ENCODE assay signal across 9 cellular contexts in genomic region chr6:68226460-68226859, GRCh38.
DNase-seq lines count a peak whose midpoint lies in the region; TF ChIP-seq lines count a peak whose summit lies in the region.
"Had no signal": no experiment of that assay in that cellular context is flagged by ENCODE, and none has a peak within 500 bp of the region (broad histone marks: within the 10 kb centered on the region; RNA-seq: fewer than 3 reads in every experiment).

No MANE protein-coding gene starts in this region.

- no peaks in the 10 kb centered on the region for H3K27me3 ChIP-seq in AG04450 (ENCODE audit: control insufficient read depth, insufficient read depth, low read length)
- H3K27me3 ChIP-seq in effector memory CD4-positive, alpha-beta T cell (replicated peaks; ENCODE audit: control insufficient read depth, insufficient read depth, low read length, poor library complexity, severe bottlenecking) = no peaks in the 10 kb centered on the region
- no peaks in the 10 kb centered on the region for H3K27me3 ChIP-seq in CD8-positive, alpha-beta memory T cell (ENCODE audit: insufficient read depth, low read length, poor library complexity, severe bottlenecking)

- H3K27ac Mint-ChIP-seq in glutamatergic neuron (ENCODE audit: unreplicated experiment) = no peak overlapping the region
- no peak overlapping the region for H3K27ac Mint-ChIP-seq in CD8-positive, alpha-beta memory T cell

- no peaks in the 10 kb centered on the region for H3K4me1 ChIP-seq in effector memory CD4-positive, alpha-beta T cell (ENCODE audit: control insufficient read depth, insufficient read depth, low read length, poor library complexity, severe bottlenecking)
- no peaks in the 10 kb centered on the region for H3K4me1 ChIP-seq in CD8-positive, alpha-beta memory T cell (ENCODE audit: insufficient read depth, low read length)

- no peak overlapping the region for H3K27ac ChIP-seq in AG04450 (ENCODE audit: low read depth, low read length)
- no peak overlapping the region for H3K27ac ChIP-seq in effector memory CD4-positive, alpha-beta T cell (ENCODE audit: insufficient read depth, low read length, poor library complexity, severe bottlenecking)
- no peak overlapping the region for H3K27ac ChIP-seq in CD8-positive, alpha-beta memory T cell (ENCODE audit: low read depth, low read length)

- no peaks in the 10 kb centered on the region for H3K36me3 Mint-ChIP-seq in glutamatergic neuron (ENCODE audit: unreplicated experiment)
- H3K36me3 Mint-ChIP-seq in CD8-positive, alpha-beta memory T cell = no peaks in the 10 kb centered on the region

- no peaks in the 10 kb centered on the region for H3K9me3 Mint-ChIP-seq in glutamatergic neuron (ENCODE audit: unreplicated experiment)
- H3K9me3 Mint-ChIP-seq in CD8-positive, alpha-beta memory T cell = peaks cover 2 to 23% (median 7%) of the 10 kb centered on the region in 5 donors

- H3K4me3 ChIP-seq in AG04450 (ENCODE audit: low read depth, low read length) = no peak overlapping the region
- H3K4me3 ChIP-seq in effector memory CD4-positive, alpha-beta T cell (ENCODE audit: insufficient read depth, low read depth, low read length, poor library complexity, severe bottlenecking) = no peak overlapping the region
- H3K4me3 ChIP-seq in CD8-positive, alpha-beta memory T cell (ENCODE audit: low read length) = no peak overlapping the region

- no peak overlapping the region for H3K4me3 Mint-ChIP-seq in glutamatergic neuron (ENCODE audit: unreplicated experiment)
- H3K4me3 Mint-ChIP-seq in CD8-positive, alpha-beta memory T cell = no peak overlapping the region

- CTCF ChIA-PET in AG04450 (lab: Charles Lee) = interaction anchor here (0.8 to 1.9 kb wide), 3 partner anchors 10 to 681 kb away, joined by 3 to 7 read pairs (median 3); no protein-coding TSS in a partner anchor
- CTCF ChIA-PET in CD8-positive, alpha-beta memory T cell (lab: Charles Lee) = no interaction called here

- TF ChIP-seq CTCF in AG04450 (IDR thresholded peaks at IDR 0.05; ENCODE audit: low read depth, low read length) = peak; percentile 14; the same call in 1 of the 2 replicates
- TF ChIP-seq CTCF in glutamatergic neuron (IDR thresholded peaks at IDR 0.05; ENCODE audit: partially characterized antibody, unreplicated experiment) = peak; percentile 49

- H3K4me1 Mint-ChIP-seq in glutamatergic neuron (ENCODE audit: low read depth, unreplicated experiment) = no peaks in the 10 kb centered on the region
- no peaks in the 10 kb centered on the region for H3K4me1 Mint-ChIP-seq in CD8-positive, alpha-beta memory T cell

- POLR2A ChIA-PET in AG04450 (lab: Yijun Ruan, JAX) = no interaction called here
- POLR2A ChIA-PET in CD8-positive, alpha-beta memory T cell (lab: Charles Lee) = no interaction called here

- DNase-seq in AG04450 (ENCODE audit: low read depth, low spot score) (no peak), H4 (ENCODE audit: low spot score) (peak; percentile 21), RPMI8226 (peak; percentile 12), glutamatergic neuron (peak; percentile 16), mesenteric fat pad (ENCODE audit: low spot score) (no peak), DMS79 (lab: John Stamatoyannopoulos, UW) (no peak)
- no peak for DNase-seq in effector memory CD4-positive, alpha-beta T cell
- DNase-seq in CD8-positive, alpha-beta memory T cell = no peak
- DNase-seq: stimulated activated CD4-positive, alpha-beta T cell treated with anti-CD3 and anti-CD28 coated beads, Interleukin-4, amount 100 ng/mL, for 24 hours had no signal

- H3K9me3 ChIP-seq in AG04450 (ENCODE audit: control insufficient read depth, insufficient read depth, low read length) = no peaks in the 10 kb centered on the region
- H3K9me3 ChIP-seq in effector memory CD4-positive, alpha-beta T cell (ENCODE audit: control insufficient read depth, low read length) = no peaks in the 10 kb centered on the region
- H3K9me3 ChIP-seq in CD8-positive, alpha-beta memory T cell (ENCODE audit: low read length) = no peaks in the 10 kb centered on the region

- no peaks in the 10 kb centered on the region for H3K27me3 Mint-ChIP-seq in glutamatergic neuron (ENCODE audit: unreplicated experiment)
- H3K27me3 Mint-ChIP-seq in CD8-positive, alpha-beta memory T cell = no peaks in the 10 kb centered on the region

- no peaks in the 10 kb centered on the region for H3K36me3 ChIP-seq in effector memory CD4-positive, alpha-beta T cell (ENCODE audit: control insufficient read depth, insufficient read depth, low read length)
- no peaks in the 10 kb centered on the region for H3K36me3 ChIP-seq in CD8-positive, alpha-beta memory T cell (ENCODE audit: insufficient read depth, low read length)

Comparison
In these comparisons a context has a peak if more than half of its experiments do, and no peak if none do; other contexts are left out.
1. DNase-seq: peak in H4 (single experiment), RPMI8226 (single experiment) and glutamatergic neuron (single experiment); none in AG04450 (single experiment), mesenteric fat pad (single experiment), effector memory CD4-positive, alpha-beta T cell (0 of 3), CD8-positive, alpha-beta memory T cell (0 of 5) and DMS79 (single experiment).